Comparison of ENCODE assay signal across 1 cellular context in the genomic region with DNA sequence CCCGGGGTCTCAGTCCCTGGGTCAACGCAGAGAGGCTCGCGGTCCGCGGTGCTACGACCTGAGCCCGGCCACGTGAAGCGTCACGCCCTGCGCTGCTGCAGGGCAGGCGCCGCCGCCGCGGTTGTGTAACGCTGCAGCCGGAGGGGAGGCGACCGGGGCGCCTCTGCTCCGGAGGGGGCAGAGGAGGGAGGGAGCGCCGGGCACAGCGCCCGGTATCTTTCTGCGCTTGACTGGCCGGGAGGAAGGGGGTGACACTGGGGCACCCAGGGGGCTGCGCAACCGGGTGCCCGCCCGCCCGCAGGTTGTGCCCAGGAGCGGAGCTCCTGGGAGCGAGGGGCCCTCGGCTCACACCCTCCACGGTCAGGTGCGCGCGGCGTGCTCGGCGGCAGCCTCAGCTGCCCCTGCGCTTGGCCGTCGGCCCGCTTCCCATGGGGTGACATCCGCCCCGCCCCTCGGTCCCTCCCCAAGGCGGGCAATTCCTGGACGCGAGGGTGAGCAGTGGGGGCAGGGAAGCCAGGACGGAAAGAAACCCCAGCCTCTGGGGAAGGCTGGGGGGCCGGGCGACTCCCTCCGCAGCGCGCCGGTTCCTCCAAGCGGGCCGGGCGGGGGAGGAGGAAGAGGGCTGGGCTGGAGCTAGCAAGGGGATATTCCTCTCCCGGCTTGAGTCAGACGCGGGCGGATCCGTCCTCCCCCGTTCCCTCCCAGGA.
TF ChIP-seq lines count a peak whose summit lies in the region.

No MANE protein-coding gene starts in this region.

TF ChIP-seq in HepG2, 621 proteins besides CTCF, POLR2A, EP300 and RAD21 (continued from another document and continues in another):
- TF ChIP-seq, protein P1, sequence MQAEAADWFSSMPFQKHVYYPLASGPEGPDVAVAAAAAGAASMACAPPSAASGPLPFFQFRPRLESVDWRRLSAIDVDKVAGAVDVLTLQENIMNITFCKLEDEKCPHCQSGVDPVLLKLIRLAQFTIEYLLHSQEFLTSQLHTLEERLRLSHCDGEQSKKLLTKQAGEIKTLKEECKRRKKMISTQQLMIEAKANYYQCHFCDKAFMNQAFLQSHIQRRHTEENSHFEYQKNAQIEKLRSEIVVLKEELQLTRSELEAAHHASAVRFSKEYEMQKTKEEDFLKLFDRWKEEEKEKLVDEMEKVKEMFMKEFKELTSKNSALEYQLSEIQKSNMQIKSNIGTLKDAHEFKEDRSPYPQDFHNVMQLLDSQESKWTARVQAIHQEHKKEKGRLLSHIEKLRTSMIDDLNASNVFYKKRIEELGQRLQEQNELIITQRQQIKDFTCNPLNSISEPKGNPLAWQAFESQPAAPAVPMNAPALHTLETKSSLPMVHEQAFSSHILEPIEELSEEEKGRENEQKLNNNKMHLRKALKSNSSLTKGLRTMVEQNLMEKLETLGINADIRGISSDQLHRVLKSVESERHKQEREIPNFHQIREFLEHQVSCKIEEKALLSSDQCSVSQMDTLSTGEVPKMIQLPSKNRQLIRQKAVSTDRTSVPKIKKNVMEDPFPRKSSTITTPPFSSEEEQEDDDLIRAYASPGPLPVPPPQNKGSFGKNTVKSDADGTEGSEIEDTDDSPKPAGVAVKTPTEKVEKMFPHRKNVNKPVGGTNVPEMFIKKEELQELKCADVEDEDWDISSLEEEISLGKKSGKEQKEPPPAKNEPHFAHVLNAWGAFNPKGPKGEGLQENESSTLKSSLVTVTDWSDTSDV (CRISPR knock-in tag; IDR thresholded peaks at IDR 0.05), result peak; percentile 90; the same call in 1 of the 2 replicates
- TF ChIP-seq, protein P2, sequence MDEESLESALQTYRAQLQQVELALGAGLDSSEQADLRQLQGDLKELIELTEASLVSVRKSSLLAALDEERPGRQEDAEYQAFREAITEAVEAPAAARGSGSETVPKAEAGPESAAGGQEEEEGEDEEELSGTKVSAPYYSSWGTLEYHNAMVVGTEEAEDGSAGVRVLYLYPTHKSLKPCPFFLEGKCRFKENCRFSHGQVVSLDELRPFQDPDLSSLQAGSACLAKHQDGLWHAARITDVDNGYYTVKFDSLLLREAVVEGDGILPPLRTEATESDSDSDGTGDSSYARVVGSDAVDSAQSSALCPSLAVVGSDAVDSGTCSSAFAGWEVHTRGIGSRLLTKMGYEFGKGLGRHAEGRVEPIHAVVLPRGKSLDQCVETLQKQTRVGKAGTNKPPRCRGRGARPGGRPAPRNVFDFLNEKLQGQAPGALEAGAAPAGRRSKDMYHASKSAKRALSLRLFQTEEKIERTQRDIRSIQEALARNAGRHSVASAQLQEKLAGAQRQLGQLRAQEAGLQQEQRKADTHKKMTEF (CRISPR knock-in tag; IDR thresholded peaks at IDR 0.05), result peak; percentile 99
- TF ChIP-seq ZBTB7A (CRISPR knock-in tag; IDR thresholded peaks at IDR 0.05), result peak; percentile 82
- peak; percentile 77 for TF ChIP-seq CBFB (CRISPR knock-in tag; IDR thresholded peaks at IDR 0.05)
- peak; percentile 17; the same call in 1 of the 2 replicates for TF ChIP-seq ZSCAN20 (CRISPR knock-in tag; IDR thresholded peaks at IDR 0.05; ENCODE audit: borderline replicate concordance)
- TF ChIP-seq, protein P3, sequence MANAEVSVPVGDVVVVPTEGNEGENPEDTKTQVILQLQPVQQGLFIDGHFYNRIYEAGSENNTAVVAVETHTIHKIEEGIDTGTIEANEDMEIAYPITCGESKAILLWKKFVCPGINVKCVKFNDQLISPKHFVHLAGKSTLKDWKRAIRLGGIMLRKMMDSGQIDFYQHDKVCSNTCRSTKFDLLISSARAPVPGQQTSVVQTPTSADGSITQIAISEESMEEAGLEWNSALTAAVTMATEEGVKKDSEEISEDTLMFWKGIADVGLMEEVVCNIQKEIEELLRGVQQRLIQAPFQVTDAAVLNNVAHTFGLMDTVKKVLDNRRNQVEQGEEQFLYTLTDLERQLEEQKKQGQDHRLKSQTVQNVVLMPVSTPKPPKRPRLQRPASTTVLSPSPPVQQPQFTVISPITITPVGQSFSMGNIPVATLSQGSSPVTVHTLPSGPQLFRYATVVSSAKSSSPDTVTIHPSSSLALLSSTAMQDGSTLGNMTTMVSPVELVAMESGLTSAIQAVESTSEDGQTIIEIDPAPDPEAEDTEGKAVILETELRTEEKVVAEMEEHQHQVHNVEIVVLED (CRISPR knock-in tag; IDR thresholded peaks at IDR 0.05; ENCODE audit: borderline replicate concordance), result peak; percentile 73
- TF ChIP-seq ZNF180 (CRISPR knock-in tag; IDR thresholded peaks at IDR 0.05; ENCODE audit: borderline replicate concordance, low read depth), result no peak
- TF ChIP-seq REL (CRISPR knock-in tag; conservative IDR thresholded peaks at IDR 0.05), result peak; percentile 94
- TF ChIP-seq NR2F1 (CRISPR knock-in tag; IDR thresholded peaks at IDR 0.05), result no peak
- TF ChIP-seq, protein P4, sequence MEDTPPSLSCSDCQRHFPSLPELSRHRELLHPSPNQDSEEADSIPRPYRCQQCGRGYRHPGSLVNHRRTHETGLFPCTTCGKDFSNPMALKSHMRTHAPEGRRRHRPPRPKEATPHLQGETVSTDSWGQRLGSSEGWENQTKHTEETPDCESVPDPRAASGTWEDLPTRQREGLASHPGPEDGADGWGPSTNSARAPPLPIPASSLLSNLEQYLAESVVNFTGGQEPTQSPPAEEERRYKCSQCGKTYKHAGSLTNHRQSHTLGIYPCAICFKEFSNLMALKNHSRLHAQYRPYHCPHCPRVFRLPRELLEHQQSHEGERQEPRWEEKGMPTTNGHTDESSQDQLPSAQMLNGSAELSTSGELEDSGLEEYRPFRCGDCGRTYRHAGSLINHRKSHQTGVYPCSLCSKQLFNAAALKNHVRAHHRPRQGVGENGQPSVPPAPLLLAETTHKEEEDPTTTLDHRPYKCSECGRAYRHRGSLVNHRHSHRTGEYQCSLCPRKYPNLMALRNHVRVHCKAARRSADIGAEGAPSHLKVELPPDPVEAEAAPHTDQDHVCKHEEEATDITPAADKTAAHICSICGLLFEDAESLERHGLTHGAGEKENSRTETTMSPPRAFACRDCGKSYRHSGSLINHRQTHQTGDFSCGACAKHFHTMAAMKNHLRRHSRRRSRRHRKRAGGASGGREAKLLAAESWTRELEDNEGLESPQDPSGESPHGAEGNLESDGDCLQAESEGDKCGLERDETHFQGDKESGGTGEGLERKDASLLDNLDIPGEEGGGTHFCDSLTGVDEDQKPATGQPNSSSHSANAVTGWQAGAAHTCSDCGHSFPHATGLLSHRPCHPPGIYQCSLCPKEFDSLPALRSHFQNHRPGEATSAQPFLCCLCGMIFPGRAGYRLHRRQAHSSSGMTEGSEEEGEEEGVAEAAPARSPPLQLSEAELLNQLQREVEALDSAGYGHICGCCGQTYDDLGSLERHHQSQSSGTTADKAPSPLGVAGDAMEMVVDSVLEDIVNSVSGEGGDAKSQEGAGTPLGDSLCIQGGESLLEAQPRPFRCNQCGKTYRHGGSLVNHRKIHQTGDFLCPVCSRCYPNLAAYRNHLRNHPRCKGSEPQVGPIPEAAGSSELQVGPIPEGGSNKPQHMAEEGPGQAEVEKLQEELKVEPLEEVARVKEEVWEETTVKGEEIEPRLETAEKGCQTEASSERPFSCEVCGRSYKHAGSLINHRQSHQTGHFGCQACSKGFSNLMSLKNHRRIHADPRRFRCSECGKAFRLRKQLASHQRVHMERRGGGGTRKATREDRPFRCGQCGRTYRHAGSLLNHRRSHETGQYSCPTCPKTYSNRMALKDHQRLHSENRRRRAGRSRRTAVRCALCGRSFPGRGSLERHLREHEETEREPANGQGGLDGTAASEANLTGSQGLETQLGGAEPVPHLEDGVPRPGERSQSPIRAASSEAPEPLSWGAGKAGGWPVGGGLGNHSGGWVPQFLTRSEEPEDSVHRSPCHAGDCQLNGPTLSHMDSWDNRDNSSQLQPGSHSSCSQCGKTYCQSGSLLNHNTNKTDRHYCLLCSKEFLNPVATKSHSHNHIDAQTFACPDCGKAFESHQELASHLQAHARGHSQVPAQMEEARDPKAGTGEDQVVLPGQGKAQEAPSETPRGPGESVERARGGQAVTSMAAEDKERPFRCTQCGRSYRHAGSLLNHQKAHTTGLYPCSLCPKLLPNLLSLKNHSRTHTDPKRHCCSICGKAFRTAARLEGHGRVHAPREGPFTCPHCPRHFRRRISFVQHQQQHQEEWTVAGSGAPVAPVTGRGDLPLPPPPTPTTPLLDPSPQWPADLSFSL (CRISPR knock-in tag; IDR thresholded peaks at IDR 0.05), result no peak
- TF ChIP-seq, protein P5, sequence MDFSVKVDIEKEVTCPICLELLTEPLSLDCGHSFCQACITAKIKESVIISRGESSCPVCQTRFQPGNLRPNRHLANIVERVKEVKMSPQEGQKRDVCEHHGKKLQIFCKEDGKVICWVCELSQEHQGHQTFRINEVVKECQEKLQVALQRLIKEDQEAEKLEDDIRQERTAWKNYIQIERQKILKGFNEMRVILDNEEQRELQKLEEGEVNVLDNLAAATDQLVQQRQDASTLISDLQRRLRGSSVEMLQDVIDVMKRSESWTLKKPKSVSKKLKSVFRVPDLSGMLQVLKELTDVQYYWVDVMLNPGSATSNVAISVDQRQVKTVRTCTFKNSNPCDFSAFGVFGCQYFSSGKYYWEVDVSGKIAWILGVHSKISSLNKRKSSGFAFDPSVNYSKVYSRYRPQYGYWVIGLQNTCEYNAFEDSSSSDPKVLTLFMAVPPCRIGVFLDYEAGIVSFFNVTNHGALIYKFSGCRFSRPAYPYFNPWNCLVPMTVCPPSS (IDR thresholded peaks at IDR 0.05), result no peak
- TF ChIP-seq CCDC6 (CRISPR knock-in tag; IDR thresholded peaks at IDR 0.05), result peak; percentile 76; the same call in 1 of the 2 replicates
- TF ChIP-seq ZMAT3 (CRISPR knock-in tag; conservative IDR thresholded peaks at IDR 0.05), result peak; percentile 92
- peak; percentile 99 for TF ChIP-seq ARNTL (CRISPR knock-in tag; IDR thresholded peaks at IDR 0.05)
- peak; percentile 86 for TF ChIP-seq MTA1 (CRISPR knock-in tag; IDR thresholded peaks at IDR 0.05; ENCODE audit: borderline replicate concordance)
- TF ChIP-seq ZNF563 (CRISPR knock-in tag; IDR thresholded peaks at IDR 0.05), result peak; percentile 88
- peak; percentile 85; the same call in 1 of the 2 replicates for TF ChIP-seq JDP2 (CRISPR knock-in tag; IDR thresholded peaks at IDR 0.05; ENCODE audit: borderline replicate concordance)
- TF ChIP-seq GTF2F1 (IDR thresholded peaks at IDR 0.05; ENCODE audit: low read length), result no peak
- TF ChIP-seq FOSL1 (CRISPR knock-in tag; IDR thresholded peaks at IDR 0.05; ENCODE audit: borderline replicate concordance), result no peak
- TF ChIP-seq, protein P6, sequence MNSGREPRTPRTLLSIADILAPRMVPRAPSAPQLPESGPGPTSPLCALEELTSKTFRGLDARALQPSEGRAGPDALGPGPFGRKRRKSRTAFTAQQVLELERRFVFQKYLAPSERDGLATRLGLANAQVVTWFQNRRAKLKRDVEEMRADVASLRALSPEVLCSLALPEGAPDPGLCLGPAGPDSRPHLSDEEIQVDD (CRISPR knock-in tag; IDR thresholded peaks at IDR 0.05; ENCODE audit: borderline replicate concordance), result no peak
- TF ChIP-seq, protein P7, sequence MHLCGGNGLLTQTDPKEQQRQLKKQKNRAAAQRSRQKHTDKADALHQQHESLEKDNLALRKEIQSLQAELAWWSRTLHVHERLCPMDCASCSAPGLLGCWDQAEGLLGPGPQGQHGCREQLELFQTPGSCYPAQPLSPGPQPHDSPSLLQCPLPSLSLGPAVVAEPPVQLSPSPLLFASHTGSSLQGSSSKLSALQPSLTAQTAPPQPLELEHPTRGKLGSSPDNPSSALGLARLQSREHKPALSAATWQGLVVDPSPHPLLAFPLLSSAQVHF (CRISPR knock-in tag; IDR thresholded peaks at IDR 0.05), result peak; percentile 93; the same call in 1 of the 2 replicates
- TF ChIP-seq, protein P8, sequence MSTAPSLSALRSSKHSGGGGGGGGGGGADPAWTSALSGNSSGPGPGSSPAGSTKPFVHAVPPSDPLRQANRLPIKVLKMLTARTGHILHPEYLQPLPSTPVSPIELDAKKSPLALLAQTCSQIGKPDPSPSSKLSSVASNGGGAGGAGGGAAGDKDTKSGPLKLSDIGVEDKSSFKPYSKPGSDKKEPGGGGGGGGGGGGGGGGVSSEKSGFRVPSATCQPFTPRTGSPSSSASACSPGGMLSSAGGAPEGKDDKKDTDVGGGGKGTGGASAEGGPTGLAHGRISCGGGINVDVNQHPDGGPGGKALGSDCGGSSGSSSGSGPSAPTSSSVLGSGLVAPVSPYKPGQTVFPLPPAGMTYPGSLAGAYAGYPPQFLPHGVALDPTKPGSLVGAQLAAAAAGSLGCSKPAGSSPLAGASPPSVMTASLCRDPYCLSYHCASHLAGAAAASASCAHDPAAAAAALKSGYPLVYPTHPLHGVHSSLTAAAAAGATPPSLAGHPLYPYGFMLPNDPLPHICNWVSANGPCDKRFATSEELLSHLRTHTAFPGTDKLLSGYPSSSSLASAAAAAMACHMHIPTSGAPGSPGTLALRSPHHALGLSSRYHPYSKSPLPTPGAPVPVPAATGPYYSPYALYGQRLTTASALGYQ (CRISPR knock-in tag; IDR thresholded peaks at IDR 0.05), result peak; percentile 93; the same call in 1 of the 2 replicates
- TF ChIP-seq, protein P9, sequence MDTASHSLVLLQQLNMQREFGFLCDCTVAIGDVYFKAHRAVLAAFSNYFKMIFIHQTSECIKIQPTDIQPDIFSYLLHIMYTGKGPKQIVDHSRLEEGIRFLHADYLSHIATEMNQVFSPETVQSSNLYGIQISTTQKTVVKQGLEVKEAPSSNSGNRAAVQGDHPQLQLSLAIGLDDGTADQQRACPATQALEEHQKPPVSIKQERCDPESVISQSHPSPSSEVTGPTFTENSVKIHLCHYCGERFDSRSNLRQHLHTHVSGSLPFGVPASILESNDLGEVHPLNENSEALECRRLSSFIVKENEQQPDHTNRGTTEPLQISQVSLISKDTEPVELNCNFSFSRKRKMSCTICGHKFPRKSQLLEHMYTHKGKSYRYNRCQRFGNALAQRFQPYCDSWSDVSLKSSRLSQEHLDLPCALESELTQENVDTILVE (CRISPR knock-in tag; IDR thresholded peaks at IDR 0.05), result peak; percentile 81; the same call in 1 of the 2 replicates
- TF ChIP-seq ZNF672 (CRISPR knock-in tag; IDR thresholded peaks at IDR 0.05), result peak; percentile 41; the same call in 1 of the 2 replicates
- no peak for TF ChIP-seq ZNF292 (CRISPR knock-in tag; IDR thresholded peaks at IDR 0.05; ENCODE audit: borderline replicate concordance, low read depth)
- peak; percentile 66 for TF ChIP-seq TAF15 (IDR thresholded peaks at IDR 0.05; ENCODE audit: low read depth, low read length, poor library complexity, severe bottlenecking)
- no peak; the same call in 1 of the 2 replicates for TF ChIP-seq CBX5 (CRISPR knock-in tag; IDR thresholded peaks at IDR 0.05; ENCODE audit: borderline replicate concordance)
- TF ChIP-seq, protein P10, sequence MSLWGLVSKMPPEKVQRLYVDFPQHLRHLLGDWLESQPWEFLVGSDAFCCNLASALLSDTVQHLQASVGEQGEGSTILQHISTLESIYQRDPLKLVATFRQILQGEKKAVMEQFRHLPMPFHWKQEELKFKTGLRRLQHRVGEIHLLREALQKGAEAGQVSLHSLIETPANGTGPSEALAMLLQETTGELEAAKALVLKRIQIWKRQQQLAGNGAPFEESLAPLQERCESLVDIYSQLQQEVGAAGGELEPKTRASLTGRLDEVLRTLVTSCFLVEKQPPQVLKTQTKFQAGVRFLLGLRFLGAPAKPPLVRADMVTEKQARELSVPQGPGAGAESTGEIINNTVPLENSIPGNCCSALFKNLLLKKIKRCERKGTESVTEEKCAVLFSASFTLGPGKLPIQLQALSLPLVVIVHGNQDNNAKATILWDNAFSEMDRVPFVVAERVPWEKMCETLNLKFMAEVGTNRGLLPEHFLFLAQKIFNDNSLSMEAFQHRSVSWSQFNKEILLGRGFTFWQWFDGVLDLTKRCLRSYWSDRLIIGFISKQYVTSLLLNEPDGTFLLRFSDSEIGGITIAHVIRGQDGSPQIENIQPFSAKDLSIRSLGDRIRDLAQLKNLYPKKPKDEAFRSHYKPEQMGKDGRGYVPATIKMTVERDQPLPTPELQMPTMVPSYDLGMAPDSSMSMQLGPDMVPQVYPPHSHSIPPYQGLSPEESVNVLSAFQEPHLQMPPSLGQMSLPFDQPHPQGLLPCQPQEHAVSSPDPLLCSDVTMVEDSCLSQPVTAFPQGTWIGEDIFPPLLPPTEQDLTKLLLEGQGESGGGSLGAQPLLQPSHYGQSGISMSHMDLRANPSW (CRISPR knock-in tag; IDR thresholded peaks at IDR 0.05; ENCODE audit: borderline replicate concordance), result no peak; the same call in 1 of the 2 replicates
- TF ChIP-seq AGO1 (IDR thresholded peaks at IDR 0.05; ENCODE audit: low read depth, low read length, poor library complexity, severe bottlenecking), result peak; percentile 60
- TF ChIP-seq PAF1 (CRISPR knock-in tag; IDR thresholded peaks at IDR 0.05), result no peak
- no peak for TF ChIP-seq ZNF20 (CRISPR knock-in tag; IDR thresholded peaks at IDR 0.05)
